Comparison of ENCODE assay signal across 13 cellular contexts in genomic region chr11:84549221-84549620, GRCh38.
A peak's percentile ranks its signal among the peaks of the same experiment; 100 is the strongest.
DNase-seq lines count a peak whose midpoint lies in the region; ATAC-seq, FAIRE-seq and TF ChIP-seq lines count a peak whose summit lies in the region.
"Had no signal": no experiment of that assay in that cellular context is flagged by ENCODE, and none has a peak within 500 bp of the region (broad histone marks: within the 10 kb centered on the region; RNA-seq: fewer than 3 reads in every experiment).

No MANE protein-coding gene starts in this region.

- no peaks in the 10 kb centered on the region for H3K4me1 Mint-ChIP-seq in activated CD4-positive, alpha-beta T cell treated with anti-CD3 and anti-CD28 coated beads for 36 hours

- no peak for TF ChIP-seq CTCF in Peyer's patch (IDR thresholded peaks at IDR 0.05)
- TF ChIP-seq CTCF in spleen (IDR thresholded peaks at IDR 0.05 in 8 of 11, conservative IDR thresholded peaks at IDR 0.05 in 3 of 11), result no peak
- TF ChIP-seq CTCF in kidney (IDR thresholded peaks at IDR 0.05; ENCODE audit: borderline replicate concordance, extremely low read depth, insufficient read depth), result no peak

- ATAC-seq in GM19463 (IDR thresholded peaks at IDR 0.05; ENCODE audit: unreplicated experiment), result peak; percentile 89
- peak; percentile 98 for ATAC-seq in HG03039 (IDR thresholded peaks at IDR 0.05; ENCODE audit: unreplicated experiment)
- no peak for ATAC-seq in activated CD4-positive, alpha-beta T cell treated with anti-CD3 and anti-CD28 coated beads for 36 hours

- CTCF ChIA-PET in activated CD4-positive, alpha-beta T cell treated with anti-CD3 and anti-CD28 coated beads for 36 hours (lab: Charles Lee), result no interaction called here

- H3K27me3 ChIP-seq in BLaER1 treated with 17β-estradiol and CSF1 and Interleukin-3, amounts not matched to agents 10 nM and 100 nM, result no peaks in the 10 kb centered on the region
- H3K27me3 ChIP-seq in Peyer's patch (no peaks in the 10 kb centered on the region), spleen (replicated peaks in 1 of 7) (no peaks in the 10 kb centered on the region)
- H3K27me3 ChIP-seq: ascending aorta, transverse colon had no signal

- H3K36me3 Mint-ChIP-seq in activated CD4-positive, alpha-beta T cell treated with anti-CD3 and anti-CD28 coated beads for 36 hours (ENCODE audit: low read depth), result no peaks in the 10 kb centered on the region

- H4K20me1 ChIP-seq in BLaER1 treated with 17β-estradiol and CSF1 and Interleukin-3, amounts not matched to agents 10 nM and 100 nM, result no peaks in the 10 kb centered on the region

- WGBS in spleen, 5 donors, result 19 to 33% (median 25%) methylated on average over 3 of the region's 3 CpGs

- FAIRE-seq in kidney (lab: Jason Lieb, UNC), result no peak
- FAIRE-seq: GM18507 had no signal

- no peak for TF ChIP-seq POLR2A in Peyer's patch (IDR thresholded peaks at IDR 0.05)
- TF ChIP-seq POLR2A in spleen (IDR thresholded peaks at IDR 0.05), result no peak

- no peak overlapping the region for H3K9ac ChIP-seq in BLaER1 treated with 17β-estradiol and CSF1 and Interleukin-3, amounts not matched to agents 10 nM and 100 nM
- H3K9ac ChIP-seq in kidney (ENCODE audit: low read length in 2 of 2), result no peak overlapping the region

- DNase-seq in Peyer's patch, result peak in 2 of 3 donors; percentile 22 to 46
- no peak for DNase-seq in spleen
- DNase-seq in activated CD4-positive, alpha-beta T cell treated with anti-CD3 and anti-CD28 coated beads for 36 hours, result no peak
- DNase-seq in epidermal melanocyte (ENCODE audit: insufficient read length, low spot score), result no peak
- DNase-seq in kidney, result no peak
- DNase-seq: AML-193, foreskin melanocyte, transverse colon had no signal

- H3K27ac Mint-ChIP-seq in activated CD4-positive, alpha-beta T cell treated with anti-CD3 and anti-CD28 coated beads for 36 hours, result no peak overlapping the region

- H3K4me2 ChIP-seq in BLaER1 treated with 17β-estradiol and CSF1 and Interleukin-3, amounts not matched to agents 10 nM and 100 nM, result peak overlapping the region; percentile 13 to 54 (median 34); a peak in 19 of 22 replicates

- peak overlapping the region in 6 of 11 experiments; percentile 0 to 58 (median 44); a peak in 10 of 22 replicates for H3K27ac ChIP-seq in BLaER1 treated with 17β-estradiol and CSF1 and Interleukin-3, amounts not matched to agents 10 nM and 100 nM
- no peak overlapping the region for H3K27ac ChIP-seq in Peyer's patch
- H3K27ac ChIP-seq in spleen, result no peak overlapping the region
- no peak overlapping the region for H3K27ac ChIP-seq in kidney (ENCODE audit: low read depth in 2 of 2, low read length in 2 of 2)
- H3K27ac ChIP-seq: ascending aorta, transverse colon had no signal

- no peak overlapping the region for H3K4me3 Mint-ChIP-seq in activated CD4-positive, alpha-beta T cell treated with anti-CD3 and anti-CD28 coated beads for 36 hours

- no peaks in the 10 kb centered on the region for H3K36me3 ChIP-seq in BLaER1 treated with 17β-estradiol and CSF1 and Interleukin-3, amounts not matched to agents 10 nM and 100 nM
- H3K36me3 ChIP-seq in Peyer's patch (no peaks in the 10 kb centered on the region), spleen (no peaks in the 10 kb centered on the region), kidney (ENCODE audit: control insufficient read depth in 1 of 2, insufficient read depth in 2 of 2, low read length in 2 of 2) (no peaks in the 10 kb centered on the region)
- H3K36me3 ChIP-seq: ascending aorta, transverse colon had no signal

- peaks cover 12 to 18% (median 14%) of the 10 kb centered on the region in 10 experiments; a peak in 19 of 20 replicates for H3K4me1 ChIP-seq in BLaER1 treated with 17β-estradiol and CSF1 and Interleukin-3, amounts not matched to agents 10 nM and 100 nM
- H3K4me1 ChIP-seq in Peyer's patch, result no peaks in the 10 kb centered on the region
- H3K4me1 ChIP-seq in spleen, result peaks cover 0 to 10% (median 2%) of the 10 kb centered on the region in 6 donors
- H3K4me1 ChIP-seq in kidney (ENCODE audit: control insufficient read depth in 1 of 2, insufficient read depth in 1 of 2, low read depth in 1 of 2, low read length in 2 of 2), result no peaks in the 10 kb centered on the region
- H3K4me1 ChIP-seq: ascending aorta, transverse colon had no signal

- no peaks in the 10 kb centered on the region; a peak in 1 of 22 replicates for H3K9me3 ChIP-seq in BLaER1 treated with 17β-estradiol and CSF1 and Interleukin-3, amounts not matched to agents 10 nM and 100 nM (replicated peaks in 1 of 11)
- H3K9me3 ChIP-seq in Peyer's patch, result no peaks in the 10 kb centered on the region
- no peaks in the 10 kb centered on the region for H3K9me3 ChIP-seq in spleen
- H3K9me3 ChIP-seq in kidney (ENCODE audit: control insufficient read depth in 1 of 2, low read length in 2 of 2), result no peaks in the 10 kb centered on the region
- H3K9me3 ChIP-seq: ascending aorta, transverse colon had no signal

- POLR2A ChIA-PET in activated CD4-positive, alpha-beta T cell treated with anti-CD3 and anti-CD28 coated beads for 36 hours (lab: Charles Lee), result no interaction called here

- H3K9me3 Mint-ChIP-seq in activated CD4-positive, alpha-beta T cell treated with anti-CD3 and anti-CD28 coated beads for 36 hours (ENCODE audit: low read depth), result peaks cover 6% of the 10 kb centered on the region

- H3K4me3 ChIP-seq in BLaER1 treated with 17β-estradiol and CSF1 and Interleukin-3, amounts not matched to agents 10 nM and 100 nM, result no peak overlapping the region
- H3K4me3 ChIP-seq in Peyer's patch (no peak overlapping the region), spleen (no peak overlapping the region), kidney (ENCODE audit: low read length in 2 of 2) (no peak overlapping the region)
- H3K4me3 ChIP-seq: ascending aorta, transverse colon had no signal

- no peaks in the 10 kb centered on the region for H3K27me3 Mint-ChIP-seq in activated CD4-positive, alpha-beta T cell treated with anti-CD3 and anti-CD28 coated beads for 36 hours

- intact Hi-C loops in spleen (cut with DNase I; ENCODE audit: low total_unique reads), result no loop called here
- intact Hi-C loops in activated CD4-positive, alpha-beta T cell treated with anti-CD3 and anti-CD28 coated beads for 36 hours (cut with DNase I, micrococcal nuclease), result no loop called here
- intact Hi-C loops in kidney (cut with DNase I), result no loop called here

Comparison
In these comparisons a context has a peak if more than half of its experiments do, and no peak if none do; other contexts are left out.
1. H3K27ac ChIP-seq: peak in BLaER1 treated with 17β-estradiol and CSF1 and Interleukin-3, amounts not matched to agents 10 nM and 100 nM (6 of 11); none in Peyer's patch (0 of 4), spleen (0 of 8) and kidney (0 of 2).
2. DNase-seq: peak in Peyer's patch (2 of 3); none in spleen (single experiment), activated CD4-positive, alpha-beta T cell treated with anti-CD3 and anti-CD28 coated beads for 36 hours (single experiment), epidermal melanocyte (single experiment) and kidney (single experiment).